Comparison of ENCODE assay signal across 31 cellular contexts in genomic region chr2:233449921-233450853, GRCh38.
DNase-seq lines count a peak whose midpoint lies in the region; ATAC-seq, FAIRE-seq and TF ChIP-seq lines count a peak whose summit lies in the region.
"Had no signal": no experiment of that assay in that cellular context is flagged by ENCODE, and none has a peak within 500 bp of the region (broad histone marks: within the 10 kb centered on the region; RNA-seq: fewer than 3 reads in every experiment).

No MANE protein-coding gene starts in this region.

- no peak overlapping the region for H3K9ac ChIP-seq in endodermal cell (ENCODE audit: extremely low read depth, low read length, poor library complexity, severe bottlenecking)
- H3K9ac ChIP-seq: SK-N-SH had no signal

- H3K4me2 ChIP-seq in A549, result no peak overlapping the region; the same call in 2 of the 3 replicates
- H3K4me2 ChIP-seq: SK-N-SH, smooth muscle cell had no signal

- H3K36me3 Mint-ChIP-seq in endodermal cell (ENCODE audit: low read depth), result peaks cover 52% of the 10 kb centered on the region

- H3K27ac ChIP-seq in A549 (peak overlapping the region; percentile 93 to 94), endodermal cell (ENCODE audit: low read depth, low read length) (no peak overlapping the region), ovary (no peak overlapping the region)
- H3K27ac ChIP-seq: heart left ventricle, prostate gland, upper lobe of left lung had no signal

- intact Hi-C loops in ovary (cut with DNase I), result loop anchor here (5.0 to 10.0 kb wide), 5 partner anchors 65 to 195 kb away; partner anchors contain the start of genes ATG16L1 (in 2 of the 4) and DGKD (in 2 of the 4)

- FAIRE-seq in A549 (lab: Jason Lieb, UNC), result no peak
- FAIRE-seq in frontal cortex (lab: Jason Lieb, UNC), result no peak
- FAIRE-seq: endothelial cell of umbilical vein, GM12891 had no signal

- no peak overlapping the region for H3K27ac Mint-ChIP-seq in endodermal cell
- H3K27ac Mint-ChIP-seq: mesothelial cell of epicardium; nephron; stimulated activated naive CD8-positive, alpha-beta T cell treated with anti-CD3 and anti-CD28 coated beads, Interleukin-15, Interleukin-2, amounts not matched to agents 100 ng/mL and 50 ng/mL, for 24 hours; T-helper 2 cell treated with Interferon-gamma antibody and Interleukin-4, amounts not matched to agents 5 μg/mL and 100 μg/mL, for 36 hours had no signal

- ATAC-seq in A549, result peak in 1 of 2 experiments; percentile 5; a peak in 2 of 6 replicates
- ATAC-seq in GM18907 (IDR thresholded peaks at IDR 0.05; ENCODE audit: unreplicated experiment), result no peak
- ATAC-seq: Panc1 had no signal

- H3K4me3 Mint-ChIP-seq in endodermal cell, result no peak overlapping the region
- H3K4me3 Mint-ChIP-seq: mesothelial cell of epicardium; nephron; stimulated activated naive CD8-positive, alpha-beta T cell treated with anti-CD3 and anti-CD28 coated beads, Interleukin-15, Interleukin-2, amounts not matched to agents 100 ng/mL and 50 ng/mL, for 24 hours; T-helper 2 cell treated with Interferon-gamma antibody and Interleukin-4, amounts not matched to agents 5 μg/mL and 100 μg/mL, for 36 hours had no signal

- H3K27me3 ChIP-seq in endodermal cell (ENCODE audit: control insufficient read depth, insufficient read depth, low read length, poor library complexity, severe bottlenecking), result no peaks in the 10 kb centered on the region
- no peaks in the 10 kb centered on the region for H3K27me3 ChIP-seq in ovary
- H3K27me3 ChIP-seq: heart left ventricle, upper lobe of left lung had no signal

- H3K9me3 ChIP-seq in A549 (no peaks in the 10 kb centered on the region), endodermal cell (ENCODE audit: control insufficient read depth, low read length) (no peaks in the 10 kb centered on the region), ovary (no peaks in the 10 kb centered on the region)
- H3K9me3 ChIP-seq: Caco-2, HAP-1, heart left ventricle, prostate gland, SK-N-SH, upper lobe of left lung had no signal

- DNase-seq in NCI-H2107 treated with DMSO at 0.1 percent for 48 hours (lab: John Stamatoyannopoulos, UW; ENCODE audit: unreplicated experiment) (peak; percentile 11), NCI-H2107 (lab: John Stamatoyannopoulos, UW) (no peak), A549 (ENCODE audit: low read depth in 1 of 2, low spot score in 1 of 2) (no peak), endodermal cell (peak; percentile 34), ovary (peak in 3 of 5 donors; percentile 13 to 30 (median 18)), frontal cortex (ENCODE audit: low spot score in 2 of 2) (no peak)
- no peak for DNase-seq in stimulated activated CD8-positive, alpha-beta memory T cell treated with anti-CD3 and anti-CD28 coated beads, Interleukin-4, amount 100 ng/mL, for 48 hours
- DNase-seq: 8988T; activated CD4-positive, alpha-beta T cell treated with anti-CD3 and anti-CD28 coated beads, Interleukin-2, amount 50 U/mL, for 4 hours; activated CD8-positive, alpha-beta memory T cell treated with anti-CD3 and anti-CD28 coated beads, Interleukin-2, amount 50 U/mL, for 4 hours; activated gamma-delta T cell; dermis blood vessel endothelial cell; heart left ventricle; KG1; MV-4-11; NK-92 treated with Interleukin-12 subunit alpha and Interleukin-12 subunit beta, amount 100 ng/mL, for 24 hours; SK-N-SH; stimulated activated CD4-positive, alpha-beta T cell treated with anti-CD3 and anti-CD28 coated beads, Interleukin-2, amount 100 ng/mL, for 48 hours had no signal

- WGBS in A549 (ENCODE audit: missing lambda C conversion rate), result 92% methylated on average over 28 of the region's 33 CpGs
- 95 to 97% methylated on average over 24 to 33 of the region's 33 CpGs for whole genome bisulfite sequencing in endodermal cell (ENCODE audit: insufficient coverage in 1 of 2, insufficient read length in 1 of 2), 2 experiments
- WGBS in ovary, 3 donors, result 91 to 92% (median 92%) methylated on average over 33 of the region's 33 CpGs

- H3K27me3 Mint-ChIP-seq in endodermal cell (ENCODE audit: insufficient read depth), result no peaks in the 10 kb centered on the region
- H3K27me3 Mint-ChIP-seq: stimulated activated naive CD8-positive, alpha-beta T cell treated with anti-CD3 and anti-CD28 coated beads, Interleukin-15, Interleukin-2, amounts not matched to agents 100 ng/mL and 50 ng/mL, for 24 hours had no signal

- H3K4me1 ChIP-seq in A549 (peaks cover 61% of the 10 kb centered on the region), endodermal cell (ENCODE audit: control insufficient read depth, insufficient read depth, low read length) (no peaks in the 10 kb centered on the region), ovary (ENCODE audit: insufficient read depth) (peaks cover 7% of the 10 kb centered on the region)
- H3K4me1 ChIP-seq: prostate gland had no signal

- no peaks in the 10 kb centered on the region for H3K9me3 Mint-ChIP-seq in endodermal cell
- H3K9me3 Mint-ChIP-seq: mesothelial cell of epicardium; nephron; stimulated activated naive CD8-positive, alpha-beta T cell treated with anti-CD3 and anti-CD28 coated beads, Interleukin-15, Interleukin-2, amounts not matched to agents 100 ng/mL and 50 ng/mL, for 24 hours; T-helper 2 cell treated with Interferon-gamma antibody and Interleukin-4, amounts not matched to agents 5 μg/mL and 100 μg/mL, for 36 hours had no signal

- H3K4me3 ChIP-seq in A549 (no peak overlapping the region), endodermal cell (ENCODE audit: low read length) (no peak overlapping the region), ovary (no peak overlapping the region)
- H3K4me3 ChIP-seq: HAP-1, heart left ventricle, prostate gland, smooth muscle cell, upper lobe of left lung had no signal

- H3K36me3 ChIP-seq in endodermal cell (ENCODE audit: control insufficient read depth, insufficient read depth, low read length) (peaks cover 12% of the 10 kb centered on the region), ovary (no peaks in the 10 kb centered on the region)

- no peak for TF ChIP-seq CTCF in A549 (IDR thresholded peaks at IDR 0.05)
- no peak for TF ChIP-seq CTCF in endodermal cell (conservative IDR thresholded peaks at IDR 0.05)
- TF ChIP-seq CTCF in ovary (IDR thresholded peaks at IDR 0.05), result no peak

- TF ChIP-seq EP300 in A549 (IDR thresholded peaks at IDR 0.05) (no peak), ovary (IDR thresholded peaks at IDR 0.05) (no peak)

- CTCF ChIA-PET in A549 (lab: Yijun Ruan, JAX), result interaction anchor here (0.6 to 20.8 kb wide), 7 partner anchors 27 to 408 kb away, joined by 3 to 356 read pairs (median 11); no protein-coding TSS in a partner anchor

- peaks cover 4% of the 10 kb centered on the region for H3K4me1 Mint-ChIP-seq in endodermal cell
- H3K4me1 Mint-ChIP-seq: mesothelial cell of epicardium had no signal

- no peak for TF ChIP-seq RAD21 in A549 (conservative IDR thresholded peaks at IDR 0.05 in 1 of 2, IDR thresholded peaks at IDR 0.05 in 1 of 2)

- POLR2A ChIA-PET in A549 (lab: Yijun Ruan, JAX), result no interaction called here

- TF ChIP-seq POLR2A in A549 (IDR thresholded peaks at IDR 0.05; ENCODE audit: low read length) (no peak), ovary (IDR thresholded peaks at IDR 0.05) (no peak)

TF ChIP-seq in A549, 52 proteins besides CTCF, POLR2A, EP300 and RAD21 (continues in another document):
- TF ChIP-seq, protein P1, sequence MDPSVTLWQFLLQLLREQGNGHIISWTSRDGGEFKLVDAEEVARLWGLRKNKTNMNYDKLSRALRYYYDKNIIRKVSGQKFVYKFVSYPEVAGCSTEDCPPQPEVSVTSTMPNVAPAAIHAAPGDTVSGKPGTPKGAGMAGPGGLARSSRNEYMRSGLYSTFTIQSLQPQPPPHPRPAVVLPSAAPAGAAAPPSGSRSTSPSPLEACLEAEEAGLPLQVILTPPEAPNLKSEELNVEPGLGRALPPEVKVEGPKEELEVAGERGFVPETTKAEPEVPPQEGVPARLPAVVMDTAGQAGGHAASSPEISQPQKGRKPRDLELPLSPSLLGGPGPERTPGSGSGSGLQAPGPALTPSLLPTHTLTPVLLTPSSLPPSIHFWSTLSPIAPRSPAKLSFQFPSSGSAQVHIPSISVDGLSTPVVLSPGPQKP (IDR thresholded peaks at IDR 0.05; ENCODE audit: low read depth, low read length), result no peak
- TF ChIP-seq FOXS1 (CRISPR knock-in tag; IDR thresholded peaks at IDR 0.05) (no peak), TFCP2L1 (CRISPR knock-in tag; IDR thresholded peaks at IDR 0.05) (no peak), MAZ (IDR thresholded peaks at IDR 0.05; ENCODE audit: borderline replicate concordance, low read depth, low read length) (no peak), HOXB13 (CRISPR knock-in tag; IDR thresholded peaks at IDR 0.05; ENCODE audit: low read depth) (no peak), ZFP36 (IDR thresholded peaks at IDR 0.05; ENCODE audit: borderline replicate concordance, partially characterized antibody) (no peak), JUNB (IDR thresholded peaks at IDR 0.05) (no peak), USF2 (IDR thresholded peaks at IDR 0.05) (no peak), CHD4 (IDR thresholded peaks at IDR 0.05; ENCODE audit: borderline replicate concordance) (no peak), RNF2 (IDR thresholded peaks at IDR 0.05; ENCODE audit: borderline replicate concordance, low read depth) (no peak), RCOR1 (IDR thresholded peaks at IDR 0.05; ENCODE audit: low read depth, low read length) (no peak)
- TF ChIP-seq, protein P2, sequence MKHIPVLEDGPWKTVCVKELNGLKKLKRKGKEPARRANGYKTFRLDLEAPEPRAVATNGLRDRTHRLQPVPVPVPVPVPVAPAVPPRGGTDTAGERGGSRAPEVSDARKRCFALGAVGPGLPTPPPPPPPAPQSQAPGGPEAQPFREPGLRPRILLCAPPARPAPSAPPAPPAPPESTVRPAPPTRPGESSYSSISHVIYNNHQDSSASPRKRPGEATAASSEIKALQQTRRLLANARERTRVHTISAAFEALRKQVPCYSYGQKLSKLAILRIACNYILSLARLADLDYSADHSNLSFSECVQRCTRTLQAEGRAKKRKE (CRISPR knock-in tag; IDR thresholded peaks at IDR 0.05; ENCODE audit: low read depth), result no peak
- TF ChIP-seq, protein P3, sequence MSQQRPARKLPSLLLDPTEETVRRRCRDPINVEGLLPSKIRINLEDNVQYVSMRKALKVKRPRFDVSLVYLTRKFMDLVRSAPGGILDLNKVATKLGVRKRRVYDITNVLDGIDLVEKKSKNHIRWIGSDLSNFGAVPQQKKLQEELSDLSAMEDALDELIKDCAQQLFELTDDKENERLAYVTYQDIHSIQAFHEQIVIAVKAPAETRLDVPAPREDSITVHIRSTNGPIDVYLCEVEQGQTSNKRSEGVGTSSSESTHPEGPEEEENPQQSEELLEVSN (IDR thresholded peaks at IDR 0.05; ENCODE audit: borderline replicate concordance, low read depth), result no peak

Comparison
In these comparisons a context has a peak if more than half of its experiments do, and no peak if none do; other contexts are left out.
1. DNase-seq: peak in NCI-H2107 treated with DMSO at 0.1 percent for 48 hours (single experiment), endodermal cell (single experiment) and ovary (3 of 5); none in NCI-H2107 (single experiment), A549 (0 of 2), frontal cortex (0 of 2) and stimulated activated CD8-positive, alpha-beta memory T cell treated with anti-CD3 and anti-CD28 coated beads, Interleukin-4, amount 100 ng/mL, for 48 hours (single experiment).
2. H3K27ac ChIP-seq: peak in A549 (2 of 2); none in endodermal cell (single experiment) and ovary (0 of 2).